In genomic region chr17:50183439-50184001, GRCh38 we compare ENCODE assay signal across 10 cellular contexts. TPM values are rescaled to one million over a fixed set of nuclear protein-coding genes. Genes with fewer than 3 reads are reported as not detected.
DNase-seq lines count a peak whose midpoint lies in the region; ATAC-seq and TF ChIP-seq lines count a peak whose summit lies in the region.
"Had no signal": no experiment of that assay in that cellular context is flagged by ENCODE, and none has a peak within 500 bp of the region (broad histone marks: within the 10 kb centered on the region; RNA-seq: fewer than 3 reads in every experiment).

No MANE protein-coding gene starts in this region.

- no peaks in the 10 kb centered on the region for H3K9me3 ChIP-seq in CD4-positive, CD25-positive, alpha-beta regulatory T cell (ENCODE audit: control insufficient read depth in 2 of 2, low read length in 2 of 2)
- no peaks in the 10 kb centered on the region for H3K9me3 ChIP-seq in Karpas-422 (ENCODE audit: low read length)

- H3K27me3 Mint-ChIP-seq in CD4-positive, CD25-positive, alpha-beta regulatory T cell, result peaks cover 13% of the 10 kb centered on the region
- H3K27me3 Mint-ChIP-seq in natural killer cell treated with Interleukin-12 subunit alpha and Interleukin-12 subunit beta and Interleukin-15 and Interleukin-18, amount 100 ng/mL, for 72 hours, result peaks cover 0 to 7% of the 10 kb centered on the region in 2 donors

- in situ Hi-C loops in astrocyte of the spinal cord (cut with HindIII; ENCODE audit: low sequenced_read_pairs), result no loop called here

- no peaks in the 10 kb centered on the region for H3K36me3 ChIP-seq in CD4-positive, CD25-positive, alpha-beta regulatory T cell (ENCODE audit: control insufficient read depth, insufficient read depth, low read length)
- H3K36me3 ChIP-seq in Karpas-422 (ENCODE audit: insufficient read depth, low read length), result no peaks in the 10 kb centered on the region

- no peaks in the 10 kb centered on the region for H4K20me1 ChIP-seq in Karpas-422 (ENCODE audit: insufficient read depth, low read depth, low read length)

- ATAC-seq in CD4-positive, CD25-positive, alpha-beta regulatory T cell (ENCODE audit: low read depth in 2 of 2), result no peak
- peak; percentile 48 to 74 for ATAC-seq in natural killer cell treated with Interleukin-12 subunit alpha and Interleukin-12 subunit beta and Interleukin-15 and Interleukin-18, amount 100 ng/mL, for 72 hours
- ATAC-seq in HG02642 (IDR thresholded peaks at IDR 0.05; ENCODE audit: poor library complexity, unreplicated experiment) (no peak), HG03159 (IDR thresholded peaks at IDR 0.05; ENCODE audit: unreplicated experiment) (no peak)

- peak overlapping the region; percentile 20 for H3K4me2 ChIP-seq in Karpas-422 (ENCODE audit: low read depth, low read length, poor library complexity, severe bottlenecking)

- no peaks in the 10 kb centered on the region for H3K4me1 ChIP-seq in CD4-positive, CD25-positive, alpha-beta regulatory T cell (ENCODE audit: control insufficient read depth, insufficient read depth, low read length, poor library complexity, severe bottlenecking)
- peaks cover 13% of the 10 kb centered on the region for H3K4me1 ChIP-seq in Karpas-422 (ENCODE audit: low read length)

- peak overlapping the region in 3 of 4 donors; percentile 57 to 74 (median 71) for H3K4me3 Mint-ChIP-seq in CD4-positive, CD25-positive, alpha-beta regulatory T cell
- peak overlapping the region; percentile 82 for H3K4me3 Mint-ChIP-seq in natural killer cell treated with Interleukin-12 subunit alpha and Interleukin-12 subunit beta and Interleukin-15 and Interleukin-18, amount 100 ng/mL, for 72 hours

- no peaks in the 10 kb centered on the region for H3K27me3 ChIP-seq in CD4-positive, CD25-positive, alpha-beta regulatory T cell (ENCODE audit: control insufficient read depth, insufficient read depth, low read length)
- H3K27me3 ChIP-seq in Karpas-422 (ENCODE audit: low read length), result no peaks in the 10 kb centered on the region

- H3K36me3 Mint-ChIP-seq in CD4-positive, CD25-positive, alpha-beta regulatory T cell, result no peaks in the 10 kb centered on the region
- no peaks in the 10 kb centered on the region for H3K36me3 Mint-ChIP-seq in natural killer cell treated with Interleukin-12 subunit alpha and Interleukin-12 subunit beta and Interleukin-15 and Interleukin-18, amount 100 ng/mL, for 72 hours

- no peak for TF ChIP-seq CTCF in astrocyte of the spinal cord (IDR thresholded peaks at IDR 0.05; ENCODE audit: low read depth, low read length)

- H3K27ac Mint-ChIP-seq in CD4-positive, CD25-positive, alpha-beta regulatory T cell, result peak overlapping the region in 1 of 3 donors; percentile 67
- H3K27ac Mint-ChIP-seq in natural killer cell treated with Interleukin-12 subunit alpha and Interleukin-12 subunit beta and Interleukin-15 and Interleukin-18, amount 100 ng/mL, for 72 hours, result peak overlapping the region; percentile 27 to 31

- DNase-seq in CD4-positive, CD25-positive, alpha-beta regulatory T cell, result no peak
- DNase-seq in Karpas-422 (no peak), astrocyte of the spinal cord (ENCODE audit: low read depth, low spot score) (peak; percentile 62), NCI-H128 (lab: John Stamatoyannopoulos, UW; ENCODE audit: unreplicated experiment) (no peak), NCI-H226 (no peak)
- no peak for DNase-seq in natural killer cell treated with Interleukin-12 subunit alpha and Interleukin-12 subunit beta and Interleukin-15 and Interleukin-18, amount 100 ng/mL, for 72 hours (ENCODE audit: low spot score)
- DNase-seq: left cardiac atrium had no signal

- H3K9me3 Mint-ChIP-seq in CD4-positive, CD25-positive, alpha-beta regulatory T cell, result no peaks in the 10 kb centered on the region
- no peaks in the 10 kb centered on the region for H3K9me3 Mint-ChIP-seq in natural killer cell treated with Interleukin-12 subunit alpha and Interleukin-12 subunit beta and Interleukin-15 and Interleukin-18, amount 100 ng/mL, for 72 hours

- no peaks in the 10 kb centered on the region for H3K79me2 ChIP-seq in Karpas-422 (ENCODE audit: low read length)

- no peak overlapping the region for H3K27ac ChIP-seq in CD4-positive, CD25-positive, alpha-beta regulatory T cell (ENCODE audit: insufficient read depth, low read length, poor library complexity, severe bottlenecking)
- no peak overlapping the region for H3K27ac ChIP-seq in Karpas-422 (ENCODE audit: low read length)
- H3K27ac ChIP-seq: VCaP had no signal

- no peak overlapping the region for H2AFZ ChIP-seq in Karpas-422 (ENCODE audit: low read length)

- H3K4me3 ChIP-seq in CD4-positive, CD25-positive, alpha-beta regulatory T cell (ENCODE audit: low read depth, low read length), result no peak overlapping the region
- H3K4me3 ChIP-seq in Karpas-422 (ENCODE audit: low read length) (no peak overlapping the region), astrocyte of the spinal cord (ENCODE audit: low read depth, low read length) (no peak overlapping the region)

- H3K4me1 Mint-ChIP-seq in CD4-positive, CD25-positive, alpha-beta regulatory T cell, result peaks cover 0 to 12% (median 8%) of the 10 kb centered on the region in 4 donors
- peaks cover 14 to 20% of the 10 kb centered on the region in 2 donors for H3K4me1 Mint-ChIP-seq in natural killer cell treated with Interleukin-12 subunit alpha and Interleukin-12 subunit beta and Interleukin-15 and Interleukin-18, amount 100 ng/mL, for 72 hours (ENCODE audit: low read depth in 2 of 2)

- H3K9ac ChIP-seq in Karpas-422 (ENCODE audit: low read length), result no peak overlapping the region

- no peaks in the 10 kb centered on the region for H3K9me2 ChIP-seq in Karpas-422 (replicated peaks; ENCODE audit: insufficient read depth, low read length)

RNA-seq across cellular contexts. Expression of gene SGCA, which starts 17.7 kb away (rescaled TPM):
- total RNA-seq in CD4-positive, CD25-positive, alpha-beta regulatory T cell, result not detected
- not detected for polyA plus RNA-seq in CD4-positive, CD25-positive, alpha-beta regulatory T cell
- total RNA-seq in Karpas-422 (2014; rRNA removed; shearing (Covaris generic); ENCODE audit: low replicate concordance), result not detected in 2 replicates
- under 1 TPM in 1 of 2 donors, not detected in 1; 0.42 TPM for total RNA-seq in natural killer cell treated with Interleukin-12 subunit alpha and Interleukin-12 subunit beta and Interleukin-15 and Interleukin-18, amount 100 ng/mL, for 72 hours

RNA-seq across cellular contexts. Expression of gene COL1A1, which starts 17.9 kb away (rescaled TPM):
- 26.2 TPM for total RNA-seq in CD4-positive, CD25-positive, alpha-beta regulatory T cell
- polyA plus RNA-seq in CD4-positive, CD25-positive, alpha-beta regulatory T cell, result not detected
- not detected in 2 replicates for total RNA-seq in Karpas-422 (2014; rRNA removed; shearing (Covaris generic); ENCODE audit: low replicate concordance)
- 1 to 10 TPM in 1 of 2 donors, not detected in 1; 1.7 TPM for total RNA-seq in natural killer cell treated with Interleukin-12 subunit alpha and Interleukin-12 subunit beta and Interleukin-15 and Interleukin-18, amount 100 ng/mL, for 72 hours

RNA-seq across cellular contexts. Expression of gene PPP1R9B, which starts 33.0 kb away (rescaled TPM):
- total RNA-seq in CD4-positive, CD25-positive, alpha-beta regulatory T cell, result 85.4 TPM
- polyA plus RNA-seq in CD4-positive, CD25-positive, alpha-beta regulatory T cell, result under 1 TPM; 0.41 to 0.55 (median 0.44) TPM
- total RNA-seq in Karpas-422 (2014; rRNA removed; shearing (Covaris generic); ENCODE audit: low replicate concordance), result 41.0 and 106 TPM in 2 replicates
- 100 to 1,000 TPM in 1 of 2 donors, 10 to 100 TPM in 1; 96.0 to 110 TPM for total RNA-seq in natural killer cell treated with Interleukin-12 subunit alpha and Interleukin-12 subunit beta and Interleukin-15 and Interleukin-18, amount 100 ng/mL, for 72 hours

RNA-seq across cellular contexts. Expression of gene SAMD14, which starts 53.6 kb away (rescaled TPM):
- 0.96 TPM for total RNA-seq in CD4-positive, CD25-positive, alpha-beta regulatory T cell
- under 1 TPM in 1 of 4 donors, not detected in 3; 0.09 TPM for polyA plus RNA-seq in CD4-positive, CD25-positive, alpha-beta regulatory T cell
- total RNA-seq in Karpas-422 (2014; rRNA removed; shearing (Covaris generic); ENCODE audit: low replicate concordance), result not detected in 2 replicates
- 1 to 10 TPM; 2.6 to 5.0 TPM for total RNA-seq in natural killer cell treated with Interleukin-12 subunit alpha and Interleukin-12 subunit beta and Interleukin-15 and Interleukin-18, amount 100 ng/mL, for 72 hours

Comparison
In these comparisons a context has a peak if more than half of its experiments do, and no peak if none do; other contexts are left out.
1. ATAC-seq: peak in natural killer cell treated with Interleukin-12 subunit alpha and Interleukin-12 subunit beta and Interleukin-15 and Interleukin-18, amount 100 ng/mL, for 72 hours (2 of 2); none in CD4-positive, CD25-positive, alpha-beta regulatory T cell (0 of 2), HG02642 (single experiment) and HG03159 (single experiment).